ENCODE assay signal across 10 cellular contexts in the genomic region with DNA sequence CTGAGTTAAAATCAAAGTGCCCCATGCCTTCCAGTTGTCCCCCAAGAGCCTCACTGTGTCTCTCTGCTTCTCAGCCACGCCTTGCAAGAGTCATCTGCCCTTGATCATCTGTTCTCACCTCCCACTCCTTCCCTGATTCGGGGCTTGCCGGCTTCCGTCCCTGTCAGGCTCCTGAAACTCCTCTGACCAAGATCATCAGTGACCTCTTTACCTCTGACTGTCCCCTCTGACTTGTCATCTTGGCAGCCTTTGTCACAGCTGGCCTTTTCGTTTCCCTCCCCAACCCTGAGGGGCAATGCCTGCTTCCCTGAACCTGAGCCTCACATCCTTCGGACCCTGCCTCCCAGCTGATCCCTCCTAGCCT.
DNase-seq lines count a peak whose midpoint lies in the region; ATAC-seq and TF ChIP-seq lines count a peak whose summit lies in the region.
"Had no signal": no experiment of that assay in that cellular context is flagged by ENCODE, and none has a peak within 500 bp of the region (broad histone marks: within the 10 kb centered on the region; RNA-seq: fewer than 3 reads in every experiment).

No MANE protein-coding gene starts in this region.

- H3K36me3 Mint-ChIP-seq in activated CD4-positive, alpha-beta T cell treated with anti-CD3 and anti-CD28 coated beads, Interleukin-2, amount 10 ng/mL, durations not matched to agents 7 days and 5 days (ENCODE audit: low read depth): no peaks in the 10 kb centered on the region

- no peaks in the 10 kb centered on the region for H3K27me3 ChIP-seq in ascending aorta

- no peaks in the 10 kb centered on the region for H3K9me3 Mint-ChIP-seq in activated CD4-positive, alpha-beta T cell treated with anti-CD3 and anti-CD28 coated beads, Interleukin-2, amount 10 ng/mL, durations not matched to agents 7 days and 5 days

- peak overlapping the region; percentile 34 for H3K27ac Mint-ChIP-seq in activated CD4-positive, alpha-beta T cell treated with anti-CD3 and anti-CD28 coated beads, Interleukin-2, amount 10 ng/mL, durations not matched to agents 7 days and 5 days

- H3K4me3 ChIP-seq in ascending aorta: no peak overlapping the region

- H3K4me1 Mint-ChIP-seq in activated CD4-positive, alpha-beta T cell treated with anti-CD3 and anti-CD28 coated beads, Interleukin-2, amount 10 ng/mL, durations not matched to agents 7 days and 5 days: peaks cover 21% of the 10 kb centered on the region

- intact Hi-C loops in ascending aorta (cut with DNase I): no loop called here
- intact Hi-C loops in posterior vena cava (cut with DNase I): no loop called here

- peak; percentile 68 for ATAC-seq in GM21786 (IDR thresholded peaks at IDR 0.05; ENCODE audit: unreplicated experiment)

- CTCF ChIA-PET in activated CD4-positive, alpha-beta T cell treated with anti-CD3 and anti-CD28 coated beads, Interleukin-2, amount 10 ng/mL, durations not matched to agents 7 days and 5 days (lab: Charles Lee): interaction anchor here (0.6 kb wide), 1 partner anchor 96 kb away, joined by 4 read pairs; no protein-coding TSS in a partner anchor

- no peak overlapping the region for H3K4me3 Mint-ChIP-seq in activated CD4-positive, alpha-beta T cell treated with anti-CD3 and anti-CD28 coated beads, Interleukin-2, amount 10 ng/mL, durations not matched to agents 7 days and 5 days

- DNase-seq in GM13977 (ENCODE audit: low spot score) (peak; percentile 59), ascending aorta (ENCODE audit: low spot score in 2 of 2) (no peak), posterior vena cava (ENCODE audit: low spot score) (no peak), NCI-H748 treated with DMSO at 0.1 percent for 48 hours (lab: John Stamatoyannopoulos, UW) (no peak), HK-2 (ENCODE audit: unreplicated experiment) (no peak)
- DNase-seq in activated CD4-positive, alpha-beta T cell treated with anti-CD3 and anti-CD28 coated beads, Interleukin-2, amount 10 ng/mL, durations not matched to agents 7 days and 5 days: no peak
- DNase-seq in stimulated activated CD4-positive, alpha-beta T cell treated with anti-CD3 and anti-CD28 coated beads, Interleukin-1b, Interleukin-23, amount 100 ng/mL, for 48 hours: peak; percentile 78
- DNase-seq: DMS79 had no signal

- TF ChIP-seq CTCF in GM13977 (IDR thresholded peaks at IDR 0.05; ENCODE audit: extremely low read depth, insufficient read depth, missing control alignments) (no peak), ascending aorta (IDR thresholded peaks at IDR 0.05) (no peak)

- H3K27ac ChIP-seq in ascending aorta: no peak overlapping the region
- H3K27ac ChIP-seq: neutrophil had no signal

- in situ Hi-C loops in GM13977 (cut with MboI; ENCODE audit: low pct_unique_long_range_greater_than_20kb, low sequenced_read_pairs, unreplicated experiment): no loop called here

- peaks cover 11% of the 10 kb centered on the region for H3K27me3 Mint-ChIP-seq in activated CD4-positive, alpha-beta T cell treated with anti-CD3 and anti-CD28 coated beads, Interleukin-2, amount 10 ng/mL, durations not matched to agents 7 days and 5 days

- H3K4me1 ChIP-seq in ascending aorta: no peaks in the 10 kb centered on the region

- no peaks in the 10 kb centered on the region for H3K36me3 ChIP-seq in ascending aorta
- H3K36me3 ChIP-seq: neutrophil had no signal

- H3K9me3 ChIP-seq in ascending aorta: no peaks in the 10 kb centered on the region
- H3K9me3 ChIP-seq: neutrophil had no signal

- POLR2A ChIA-PET in activated CD4-positive, alpha-beta T cell treated with anti-CD3 and anti-CD28 coated beads, Interleukin-2, amount 10 ng/mL, durations not matched to agents 7 days and 5 days (lab: Charles Lee): interaction anchor here (0.5 to 0.6 kb wide), 2 partner anchors 42 to 306 kb away, joined by 3 to 4 read pairs; no protein-coding TSS in a partner anchor

Comparison
In these comparisons a context has a peak if more than half of its experiments do, and no peak if none do; other contexts are left out.
1. DNase-seq: peak in GM13977 (single experiment) and stimulated activated CD4-positive, alpha-beta T cell treated with anti-CD3 and anti-CD28 coated beads, Interleukin-1b, Interleukin-23, amount 100 ng/mL, for 48 hours (single experiment); none in activated CD4-positive, alpha-beta T cell treated with anti-CD3 and anti-CD28 coated beads, Interleukin-2, amount 10 ng/mL, durations not matched to agents 7 days and 5 days (single experiment), ascending aorta (0 of 2), posterior vena cava (single experiment), NCI-H748 treated with DMSO at 0.1 percent for 48 hours (single experiment) and HK-2 (single experiment).